In the genomic region with DNA sequence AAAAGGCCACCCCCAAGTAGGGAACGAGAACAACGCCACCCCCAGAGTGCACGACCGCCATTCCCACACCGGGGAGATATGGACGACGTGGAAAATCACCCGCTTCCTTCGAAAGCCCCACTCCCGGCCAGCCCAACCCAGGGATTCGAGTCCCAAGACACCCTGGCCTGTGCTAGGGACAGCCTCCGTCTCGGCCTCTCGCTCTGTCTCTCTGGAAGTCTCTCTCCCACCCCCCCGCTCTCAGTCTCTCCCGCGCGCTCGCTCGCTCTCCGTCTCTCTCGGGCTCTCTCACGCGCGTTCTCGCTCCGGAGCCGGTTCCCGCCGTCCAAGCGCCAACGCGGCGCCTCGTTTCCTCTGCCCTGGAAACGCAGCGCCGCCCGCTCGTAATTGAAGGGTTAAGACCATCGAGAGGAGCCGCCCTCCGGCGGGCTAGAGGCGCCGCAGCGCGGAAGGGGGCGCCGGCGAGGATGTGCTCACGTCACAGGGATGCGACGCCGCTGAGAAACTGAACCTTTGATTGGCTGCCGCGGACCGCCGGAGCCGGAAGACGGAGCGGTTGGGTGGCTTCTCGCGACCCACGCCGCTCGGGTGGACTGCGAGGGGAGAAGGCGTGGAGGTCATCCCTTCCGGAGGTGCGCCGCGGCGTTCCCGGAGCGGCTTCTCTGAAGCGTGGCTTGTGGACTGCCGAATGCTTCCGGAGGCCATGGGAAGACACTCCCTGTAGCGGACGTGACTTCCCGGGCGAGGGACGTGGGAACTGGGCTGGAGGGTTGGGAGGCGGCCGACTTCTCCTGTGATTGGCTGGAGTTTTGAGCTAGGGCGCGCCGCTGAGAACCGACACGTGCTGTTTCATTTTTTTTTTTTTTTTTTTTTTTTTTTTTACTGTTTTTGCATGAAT, we compare ENCODE assay signal across 8 cellular contexts. TPM values are rescaled to one million over a fixed set of nuclear protein-coding genes. Genes with fewer than 3 reads are reported as not detected.
DNase-seq lines count a peak whose midpoint lies in the region; ATAC-seq and TF ChIP-seq lines count a peak whose summit lies in the region.
"Not testable (repeated sequence)": the region's sequence is repeated elsewhere in the genome, so short reads cannot be mapped to it uniquely, and the experiment has no call there.

FAM156A (minus strand) TSS at position 406 of the 898 bp plus-strand sequence. CDS start 9,930 bp downstream, outside the sequence.

- H3K27ac Mint-ChIP-seq in activated T-cell treated with anti-CD3 and anti-CD28 coated beads, Interleukin-2, amount 50 U/mL, for 72 hours; naive thymus-derived CD4-positive, alpha-beta T cell: not testable (repeated sequence)

- H3K4me1 Mint-ChIP-seq in activated T-cell treated with anti-CD3 and anti-CD28 coated beads, Interleukin-2, amount 50 U/mL, for 72 hours (ENCODE audit: low read depth); naive thymus-derived CD4-positive, alpha-beta T cell: not testable (repeated sequence)

- CTCF ChIA-PET in naive thymus-derived CD4-positive, alpha-beta T cell (lab: Charles Lee) = not testable (repeated sequence)

- not testable (repeated sequence) for TF ChIP-seq CTCF in fibroblast of villous mesenchyme (IDR thresholded peaks at IDR 0.05; ENCODE audit: insufficient read depth, low read depth, low read length); thyroid gland (IDR thresholded peaks at IDR 0.05)

- H3K4me3 Mint-ChIP-seq in activated T-cell treated with anti-CD3 and anti-CD28 coated beads, Interleukin-2, amount 50 U/mL, for 72 hours; naive thymus-derived CD4-positive, alpha-beta T cell: not testable (repeated sequence)

- peak; percentile 83 for ATAC-seq in GM18502 (IDR thresholded peaks at IDR 0.05; ENCODE audit: poor library complexity, unreplicated experiment)
- ATAC-seq in GM21367 (IDR thresholded peaks at IDR 0.05; ENCODE audit: unreplicated experiment) = peak; percentile 81
- peak; percentile 91 for ATAC-seq in HG02885 (IDR thresholded peaks at IDR 0.05; ENCODE audit: poor library complexity, unreplicated experiment)
- ATAC-seq in HG03571 (IDR thresholded peaks at IDR 0.05; ENCODE audit: unreplicated experiment) = peak; percentile 85
- peak; percentile 90 to 91 for ATAC-seq in activated T-cell treated with anti-CD3 and anti-CD28 coated beads, Interleukin-2, amount 50 U/mL, for 72 hours (replicated peaks in 1 of 2)
- peak; percentile 97 for ATAC-seq in naive thymus-derived CD4-positive, alpha-beta T cell

- H3K36me3 Mint-ChIP-seq in activated T-cell treated with anti-CD3 and anti-CD28 coated beads, Interleukin-2, amount 50 U/mL, for 72 hours (ENCODE audit: insufficient read depth in 2 of 2); naive thymus-derived CD4-positive, alpha-beta T cell: not testable (repeated sequence)

- POLR2A ChIA-PET in naive thymus-derived CD4-positive, alpha-beta T cell (lab: Charles Lee) = not testable (repeated sequence)

- not testable (repeated sequence) for H3K9me3 Mint-ChIP-seq in activated T-cell treated with anti-CD3 and anti-CD28 coated beads, Interleukin-2, amount 50 U/mL, for 72 hours; naive thymus-derived CD4-positive, alpha-beta T cell

- H3K36me3 ChIP-seq in naive thymus-derived CD4-positive, alpha-beta T cell (ENCODE audit: control insufficient read depth in 2 of 3, insufficient read depth in 3 of 3, low read length in 3 of 3); thyroid gland: not testable (repeated sequence)

- not testable (repeated sequence) for H3K4me1 ChIP-seq in naive thymus-derived CD4-positive, alpha-beta T cell (ENCODE audit: control insufficient read depth in 2 of 2, insufficient read depth in 2 of 2, low read length in 2 of 2); thyroid gland

- H3K9me3 ChIP-seq in naive thymus-derived CD4-positive, alpha-beta T cell (ENCODE audit: control insufficient read depth in 2 of 3, low read length in 3 of 3); thyroid gland: not testable (repeated sequence)

- intact Hi-C loops in naive thymus-derived CD4-positive, alpha-beta T cell (cut with micrococcal nuclease); thyroid gland (cut with DNase I): not testable (repeated sequence)

- WGBS in thyroid gland, 2 donors = no CpG with 5 or more reads among the region's 91 CpGs

- not testable (repeated sequence) for H3K27ac ChIP-seq in naive thymus-derived CD4-positive, alpha-beta T cell (ENCODE audit: low read depth, low read length); thyroid gland

- not testable (repeated sequence) for H3K27me3 ChIP-seq in naive thymus-derived CD4-positive, alpha-beta T cell (ENCODE audit: control insufficient read depth in 2 of 2, insufficient read depth in 2 of 2, low read length in 2 of 2); thyroid gland

- DNase-seq in activated T-cell treated with anti-CD3 and anti-CD28 coated beads, Interleukin-2, amount 50 U/mL, for 72 hours; fibroblast of villous mesenchyme (ENCODE audit: low read depth); naive thymus-derived CD4-positive, alpha-beta T cell; thyroid gland: not testable (repeated sequence)

- not testable (repeated sequence) for H3K4me3 ChIP-seq in fibroblast of villous mesenchyme (ENCODE audit: low read depth, low read length); naive thymus-derived CD4-positive, alpha-beta T cell (ENCODE audit: low read length); thyroid gland (replicated peaks in 1 of 3)

- not testable (repeated sequence) for TF ChIP-seq POLR2A in thyroid gland (IDR thresholded peaks at IDR 0.05)

- not testable (repeated sequence) for H3K27me3 Mint-ChIP-seq in activated T-cell treated with anti-CD3 and anti-CD28 coated beads, Interleukin-2, amount 50 U/mL, for 72 hours (ENCODE audit: low read depth); naive thymus-derived CD4-positive, alpha-beta T cell

RNA-seq across cellular contexts. Expression of gene FAM156A, which starts in this region (rescaled TPM):
- total RNA-seq in activated T-cell treated with anti-CD3 and anti-CD28 coated beads, Interleukin-2, amount 50 U/mL, for 72 hours = 10 to 100 TPM; 23.2 to 23.8 TPM
- total RNA-seq in fibroblast of villous mesenchyme (12.1 and 16.1 TPM in 2 replicates), thyroid gland (10 to 100 TPM in 3 of 4 donors, 1 to 10 TPM in 1; 7.7 to 19.9 (median 11.5) TPM)
- 10 to 100 TPM; 17.6 to 32.3 (median 25.3) TPM for total RNA-seq in naive thymus-derived CD4-positive, alpha-beta T cell
- polyA plus RNA-seq in naive thymus-derived CD4-positive, alpha-beta T cell = 1 to 10 TPM; 3.7 to 7.7 TPM
